ENCODE assay signal across 19 cellular contexts in genomic region chr17:27978689-27979175, GRCh38.
"Had no signal": no experiment of that assay in that cellular context is flagged by ENCODE, and none has a peak within 500 bp of the region (broad histone marks: within the 10 kb centered on the region; RNA-seq: fewer than 3 reads in every experiment).

No MANE protein-coding gene starts in this region.

- H3K9me3 ChIP-seq: esophagus squamous epithelium had no signal

- ATAC-seq: activated CD8-positive, alpha-beta T cell treated with anti-CD3 and anti-CD28 coated beads for 36 hours; left lobe of liver; stimulated activated naive B cell treated with anti-CD40 and anti-IgM and Interleukin-4, amounts not matched to agents 10 μg/mL and 1 μg/mL and 100 μg/mL, for 72 hours had no signal

- H3K27me3 Mint-ChIP-seq: activated B cell treated with CpG ODN at 0.5 μM for 24 hours had no signal

- H3K4me3 ChIP-seq: coronary artery, esophagus squamous epithelium had no signal

- H3K27ac Mint-ChIP-seq: activated B cell treated with CpG ODN at 0.5 μM for 24 hours; activated CD8-positive, alpha-beta T cell treated with anti-CD3 and anti-CD28 coated beads for 36 hours; activated naive CD8-positive, alpha-beta T cell treated with anti-CD3 and anti-CD28 coated beads, Interleukin-2, amount 10 ng/mL, durations not matched to agents 7 days and 5 days; activated T-cell treated with anti-CD3 and anti-CD28 coated beads, Interleukin-2, amount 50 U/mL, for 24 hours; activated T-helper 2 cell treated with anti-CD3 and anti-CD28 coated beads, Interferon-gamma antibody, Interleukin-2, Interleukin-4, amounts not matched to agents 10 μg/mL and 5 μg/mL and 100 μg/mL, durations not matched to agents 14 hours and 24 hours and 36 hours; stimulated activated naive B cell treated with anti-CD40 and anti-IgM and Interleukin-4, amounts not matched to agents 10 μg/mL and 1 μg/mL and 100 μg/mL, for 72 hours; T-helper 2 cell treated with Interferon-gamma antibody and Interleukin-4, amounts not matched to agents 5 μg/mL and 100 μg/mL, for 36 hours had no signal

- H3K36me3 ChIP-seq: esophagus squamous epithelium had no signal

- H3K9me3 Mint-ChIP-seq: activated CD8-positive, alpha-beta T cell treated with anti-CD3 and anti-CD28 coated beads for 36 hours; activated naive CD8-positive, alpha-beta T cell treated with anti-CD3 and anti-CD28 coated beads, Interleukin-2, amount 10 ng/mL, durations not matched to agents 7 days and 5 days; activated T-cell treated with anti-CD3 and anti-CD28 coated beads, Interleukin-2, amount 50 U/mL, for 24 hours; activated T-helper 2 cell treated with anti-CD3 and anti-CD28 coated beads, Interferon-gamma antibody, Interleukin-2, Interleukin-4, amounts not matched to agents 10 μg/mL and 5 μg/mL and 100 μg/mL, durations not matched to agents 14 hours and 24 hours and 36 hours; brain; stimulated activated naive B cell treated with anti-CD40 and anti-IgM and Interleukin-4, amounts not matched to agents 10 μg/mL and 1 μg/mL and 100 μg/mL, for 72 hours; T-helper 2 cell treated with Interferon-gamma antibody and Interleukin-4, amounts not matched to agents 5 μg/mL and 100 μg/mL, for 36 hours had no signal

- H3K27ac ChIP-seq: coronary artery, esophagus squamous epithelium had no signal

- DNase-seq: activated B cell treated with CpG ODN at 0.5 μM for 24 hours; activated CD4-positive, alpha-beta T cell treated with anti-CD3 and anti-CD28 coated beads for 48 hours; activated CD8-positive, alpha-beta T cell treated with anti-CD3 and anti-CD28 coated beads for 36 hours; activated naive CD4-positive, alpha-beta T cell treated with Interleukin-2 at 50 U/mL for 16 hours; activated naive CD8-positive, alpha-beta T cell treated with anti-CD3 and anti-CD28 coated beads, Interleukin-2, amount 10 ng/mL, durations not matched to agents 7 days and 5 days; activated T-cell treated with anti-CD3 and anti-CD28 coated beads, Interleukin-2, amount 50 U/mL, for 24 hours; amygdala; effector CD8-positive, alpha-beta T cell; esophagus squamous epithelium; hypothalamus; kidney; occipital lobe; retina; stimulated activated naive B cell treated with anti-CD40 and anti-IgM and Interleukin-4, amounts not matched to agents 10 μg/mL and 1 μg/mL and 100 μg/mL, for 72 hours had no signal

- H3K4me1 ChIP-seq: esophagus squamous epithelium had no signal

- H3K4me1 Mint-ChIP-seq: activated naive CD8-positive, alpha-beta T cell treated with anti-CD3 and anti-CD28 coated beads, Interleukin-2, amount 10 ng/mL, durations not matched to agents 7 days and 5 days had no signal

- H3K36me3 Mint-ChIP-seq: activated naive CD8-positive, alpha-beta T cell treated with anti-CD3 and anti-CD28 coated beads, Interleukin-2, amount 10 ng/mL, durations not matched to agents 7 days and 5 days; brain; stimulated activated naive B cell treated with anti-CD40 and anti-IgM and Interleukin-4, amounts not matched to agents 10 μg/mL and 1 μg/mL and 100 μg/mL, for 72 hours had no signal

- H3K4me3 Mint-ChIP-seq: activated B cell treated with CpG ODN at 0.5 μM for 24 hours; activated CD8-positive, alpha-beta T cell treated with anti-CD3 and anti-CD28 coated beads for 36 hours; activated naive CD8-positive, alpha-beta T cell treated with anti-CD3 and anti-CD28 coated beads, Interleukin-2, amount 10 ng/mL, durations not matched to agents 7 days and 5 days; activated T-cell treated with anti-CD3 and anti-CD28 coated beads, Interleukin-2, amount 50 U/mL, for 24 hours; brain; stimulated activated naive B cell treated with anti-CD40 and anti-IgM and Interleukin-4, amounts not matched to agents 10 μg/mL and 1 μg/mL and 100 μg/mL, for 72 hours; T-helper 2 cell treated with Interferon-gamma antibody and Interleukin-4, amounts not matched to agents 5 μg/mL and 100 μg/mL, for 36 hours had no signal
